In genomic region chrX:27598312-27598711, GRCh38 we compare ENCODE assay signal across 20 cellular contexts. TPM values are rescaled to one million over a fixed set of nuclear protein-coding genes. Genes with fewer than 3 reads are reported as not detected.
DNase-seq lines count a peak whose midpoint lies in the region; ATAC-seq, FAIRE-seq and TF ChIP-seq lines count a peak whose summit lies in the region.
"Had no signal": no experiment of that assay in that cellular context is flagged by ENCODE, and none has a peak within 500 bp of the region (broad histone marks: within the 10 kb centered on the region; RNA-seq: fewer than 3 reads in every experiment).

No MANE protein-coding gene starts in this region.

- WGBS in small intestine, 3 donors, result 17 to 51% (median 23%) methylated on average over 9 of the region's 9 CpGs

- peak; percentile 83 for ATAC-seq in left colon
- ATAC-seq: activated T-cell treated with anti-CD3 and anti-CD28 coated beads, Interleukin-2, amount 50 U/mL, for 4 hours; gastrocnemius medialis had no signal

- H3K4me1 ChIP-seq in small intestine (ENCODE audit: control insufficient read depth in 2 of 2, insufficient read depth in 1 of 2, low read depth in 1 of 2, low read length in 1 of 2), result no peaks in the 10 kb centered on the region
- H3K4me1 ChIP-seq: BE2C, gastrocnemius medialis had no signal

- no peak for TF ChIP-seq CTCF in choroid plexus epithelial cell (conservative IDR thresholded peaks at IDR 0.05; ENCODE audit: low read depth, low read length)

- FAIRE-seq in small intestine (lab: Jason Lieb, UNC), result no peak

- H3K27ac ChIP-seq in small intestine (ENCODE audit: low read depth in 1 of 2, low read length in 1 of 2), result no peak overlapping the region
- H3K27ac ChIP-seq: gastrocnemius medialis had no signal

- DNase-seq in NCI-H82 (lab: John Stamatoyannopoulos, UW), result peak; percentile 69
- DNase-seq in choroid plexus epithelial cell (ENCODE audit: low read depth), result peak; percentile 49
- DNase-seq in left colon, result peak; percentile 20 to 57
- peak; percentile 14 for DNase-seq in small intestine
- DNase-seq in activated CD4-positive, alpha-beta T cell treated with anti-CD3 and anti-CD28 coated beads, Interleukin-2, amount 50 U/mL, for 4 hours, result no peak
- no peak for DNase-seq in cerebellum (ENCODE audit: low spot score)
- DNase-seq in activated effector memory CD4-positive, alpha-beta T cell treated with Interleukin-2 at 50 U/mL for 16 hours, result no peak
- DNase-seq: activated CD4-positive, alpha-beta T cell treated with anti-CD3 and anti-CD28 coated beads, Interleukin-2, amount 50 U/mL, for 48 hours; activated T-cell treated with anti-CD3 and anti-CD28 coated beads, Interleukin-2, amount 50 U/mL, for 4 hours; BE2C; caudate nucleus; DMS153; gastrocnemius medialis; MG63; NCI-H187 treated with DMSO at 0.1 percent for 48 hours; NCI-H526 treated with DMSO at 0.1 percent for 48 hours; stimulated activated CD4-positive, alpha-beta T cell treated with anti-CD3 and anti-CD28 coated beads, Interleukin-4, amount 100 ng/mL, for 4 hours had no signal

- intact Hi-C loops in left colon (cut with DNase I, micrococcal nuclease), result no loop called here

- no peaks in the 10 kb centered on the region for H3K9me3 ChIP-seq in small intestine (ENCODE audit: control insufficient read depth, low read depth)
- H3K9me3 ChIP-seq: BE2C, gastrocnemius medialis, MG63 had no signal

- H3K36me3 ChIP-seq in small intestine (ENCODE audit: control insufficient read depth in 2 of 2, insufficient read depth in 2 of 2, low read length in 2 of 2), result no peaks in the 10 kb centered on the region
- H3K36me3 ChIP-seq: BE2C, gastrocnemius medialis, MG63 had no signal

- H3K27me3 ChIP-seq in small intestine (ENCODE audit: control insufficient read depth in 2 of 2, insufficient read depth in 2 of 2, low read length in 2 of 2), result no peaks in the 10 kb centered on the region
- H3K27me3 ChIP-seq: BE2C, gastrocnemius medialis, MG63 had no signal

- H3K4me3 ChIP-seq in choroid plexus epithelial cell (ENCODE audit: low read depth, low read length) (no peak overlapping the region), small intestine (ENCODE audit: low read depth in 1 of 2, low read length in 2 of 2) (no peak overlapping the region)
- H3K4me3 ChIP-seq: gastrocnemius medialis, MG63 had no signal

RNA-seq across cellular contexts. Expression of gene DCAF8L2, which starts 8.2 kb away (rescaled TPM):
- not detected for total RNA-seq in left colon
- not detected for polyA plus RNA-seq in small intestine
- not detected for total RNA-seq in cerebellum
- total RNA-seq: activated T-cell treated with anti-CD3 and anti-CD28 coated beads, Interleukin-2, amount 50 U/mL, for 4 hours; gastrocnemius medialis; RPMI7951; skeletal muscle tissue; temporal lobe had no signal

Comparison
In these comparisons a context has a peak if more than half of its experiments do, and no peak if none do; other contexts are left out.
1. DNase-seq: peak in NCI-H82 (single experiment), choroid plexus epithelial cell (single experiment), left colon (2 of 2) and small intestine (single experiment); none in activated CD4-positive, alpha-beta T cell treated with anti-CD3 and anti-CD28 coated beads, Interleukin-2, amount 50 U/mL, for 4 hours (0 of 2), cerebellum (single experiment) and activated effector memory CD4-positive, alpha-beta T cell treated with Interleukin-2 at 50 U/mL for 16 hours (single experiment).